In the genomic region with DNA sequence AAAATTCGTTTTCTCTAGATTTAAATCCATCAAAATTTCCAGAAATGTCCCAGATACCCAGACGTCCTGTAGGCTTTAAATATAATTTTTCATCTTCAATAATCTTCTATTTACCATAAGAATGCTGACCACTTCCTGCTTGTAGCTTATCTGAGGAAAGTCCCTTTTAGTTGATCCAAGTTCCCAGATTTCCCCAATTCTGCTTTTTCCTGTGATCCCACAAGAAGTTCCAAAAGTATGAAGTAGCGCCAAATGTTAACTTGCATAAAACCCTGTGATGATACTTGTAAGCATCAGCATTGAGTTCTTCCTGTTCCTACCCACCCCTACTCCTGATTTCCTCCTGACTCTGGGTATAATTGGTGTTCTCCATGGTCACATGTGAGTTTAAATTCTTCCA, we compare ENCODE assay signal across 32 cellular contexts. TPM values are rescaled to one million over a fixed set of nuclear protein-coding genes. Genes with fewer than 3 reads are reported as not detected.
"Had no signal": no experiment of that assay in that cellular context is flagged by ENCODE, and none has a peak within 500 bp of the region (broad histone marks: within the 10 kb centered on the region; RNA-seq: fewer than 3 reads in every experiment).

No MANE protein-coding gene starts in this region.

- H3K4me3 ChIP-seq: adrenal gland, esophagus squamous epithelium, gastroesophageal sphincter, hepatocyte, left lung, lower lobe of right lung, right atrium auricular region, smooth muscle cell had no signal

- ATAC-seq: gastroesophageal sphincter; left lung; lower lobe of right lung; naive thymus-derived CD8-positive, alpha-beta T cell; stimulated activated memory B cell treated with anti-CD40 and anti-IgM and Interleukin-4, amounts not matched to agents 10 μg/mL and 1 μg/mL and 100 μg/mL, for 72 hours; stimulated activated naive CD8-positive, alpha-beta T cell treated with anti-CD3 and anti-CD28 coated beads, Interleukin-15, amount 100 ng/mL, for 72 hours had no signal

- DNase-seq: activated CD4-positive, alpha-beta T cell treated with anti-CD3 and anti-CD28 coated beads for 4 hours; activated CD4-positive, alpha-beta T cell treated with anti-CD3 and anti-CD28 coated beads, Interleukin-2, amount 50 U/mL, for 4 hours; activated CD8-positive, alpha-beta memory T cell treated with anti-CD3 and anti-CD28 coated beads for 24 hours; activated effector memory CD4-positive, alpha-beta T cell treated with anti-CD3 and anti-CD28 coated beads, Interleukin-2, amount 50 U/mL, for 16 hours; activated naive CD4-positive, alpha-beta T cell treated with anti-CD3 and anti-CD28 coated beads for 36 hours; activated naive CD8-positive, alpha-beta T cell treated with anti-CD3 and anti-CD28 coated beads for 36 hours; adrenal gland; aorta; brain microvascular endothelial cell; caudate nucleus; effector CD4-positive, alpha-beta T cell; esophagus squamous epithelium; kidney glomerular epithelial cell; left lung; lower lobe of right lung; mesenchymal stem cell; naive thymus-derived CD8-positive, alpha-beta T cell; occipital lobe; stimulated activated CD4-positive, alpha-beta T cell treated with anti-CD3 and anti-CD28 coated beads, Interleukin-1b, Interleukin-23, amount 100 ng/mL, for 48 hours; stimulated activated CD4-positive, alpha-beta T cell treated with anti-CD3 and anti-CD28 coated beads, Interleukin-4, amount 100 ng/mL, for 4 hours; stimulated activated CD8-positive, alpha-beta memory T cell treated with anti-CD3 and anti-CD28 coated beads, Interleukin-4, amount 100 ng/mL, for 48 hours; stimulated activated naive CD8-positive, alpha-beta T cell treated with anti-CD3 and anti-CD28 coated beads, Interleukin-15, amount 100 ng/mL, for 72 hours; substantia nigra had no signal

RNA-seq across cellular contexts. Expression of a gene that starts 10.6 kb away (rescaled TPM):
- total RNA-seq: activated naive CD4-positive, alpha-beta T cell treated with anti-CD3 and anti-CD28 coated beads for 36 hours; activated naive CD8-positive, alpha-beta T cell treated with anti-CD3 and anti-CD28 coated beads for 36 hours; activated T-helper 1 cell treated with anti-CD3 and anti-CD28 coated beads, Interleukin-12 subunit alpha, Interleukin-12 subunit beta, Interleukin-2, Interleukin-4 antibody, amounts not matched to agents 30 ng/mL and 10 ng/mL and 1 ng/mL, durations not matched to agents 14 hours and 24 hours and 36 hours; neural crest cell; pulmonary artery endothelial cell; smooth muscle cell; T-helper 1 cell treated with Interleukin-12 subunit alpha and Interleukin-12 subunit beta and Interleukin-4 antibody, amounts not matched to agents 30 ng/mL and 1 ng/mL, for 36 hours had no signal

RNA-seq across cellular contexts. Expression of a gene that starts 29.0 kb away (rescaled TPM):
- total RNA-seq: neural crest cell, pulmonary artery endothelial cell had no signal
